8 cellular contexts compared by ENCODE assay signal in genomic region chr1:222643937-222644648, GRCh38.
DNase-seq lines count a peak whose midpoint lies in the region; ATAC-seq, FAIRE-seq and TF ChIP-seq lines count a peak whose summit lies in the region.

No MANE protein-coding gene starts in this region.

- peak; percentile 97 for FAIRE-seq in islet of Langerhans (lab: Jason Lieb, UNC)

- DNase-seq in AML-193 (lab: John Stamatoyannopoulos, UW) (peak; percentile 96), NCI-H446 treated with DMSO at 0.1 percent for 48 hours (lab: John Stamatoyannopoulos, UW) (peak; percentile 96), cerebellar nuclear complex (lab: John Stamatoyannopoulos, UW) (peak; percentile 37 to 92)
- DNase-seq in activated CD4-positive, CD25-positive, alpha-beta regulatory T cell treated with anti-CD3 and anti-CD28 coated beads, Interleukin-2, amount 50 U/mL, for 72 hours, result peak; percentile 96
- DNase-seq in stimulated activated CD4-positive, alpha-beta T cell treated with anti-CD3 and anti-CD28 coated beads, Interleukin-12 subunit alpha, Interleukin-12 subunit beta, amount 100 ng/mL, for 24 hours (ENCODE audit: low read depth in 2 of 2), result peak; percentile 93 to 96

- TF ChIP-seq POLR2A in GM19099 (IDR thresholded peaks at IDR 0.05; ENCODE audit: extremely low read depth, insufficient read length, low read depth), result peak; percentile 88

- peak; percentile 96 for ATAC-seq in HG03378 (IDR thresholded peaks at IDR 0.05; ENCODE audit: unreplicated experiment)

Comparison
In these comparisons a context has a peak if more than half of its experiments do, and no peak if none do; other contexts are left out.
1. Peak in every context shown above with its lines: DNase-seq and ATAC-seq.